In genomic region chr19:19900124-19900523, GRCh38 we compare ENCODE assay signal across 8 cellular contexts. TPM values are rescaled to one million over a fixed set of nuclear protein-coding genes. Genes with fewer than 3 reads are reported as not detected.
DNase-seq lines count a peak whose midpoint lies in the region; ATAC-seq and TF ChIP-seq lines count a peak whose summit lies in the region.

No MANE protein-coding gene starts in this region.

- H3K36me3 Mint-ChIP-seq in activated B cell treated with CpG ODN at 0.5 μM for 24 hours (ENCODE audit: low read depth) = peaks cover 20% of the 10 kb centered on the region
- peaks cover 40% of the 10 kb centered on the region for H3K36me3 Mint-ChIP-seq in glutamatergic neuron (ENCODE audit: unreplicated experiment)

- peak overlapping the region; percentile 90 for H3K4me2 ChIP-seq in skeletal muscle satellite cell (ENCODE audit: low read length)

- POLR2A ChIA-PET in activated B cell treated with CpG ODN at 0.5 μM for 24 hours (lab: Charles Lee) = interaction anchor here (0.6 to 3.7 kb wide), 19 partner anchors 12 to 1123 kb away, joined by 3 to 48 read pairs (median 5); partner anchors contain the start of genes ATP13A1, GATAD2A, LPAR2 and ZNF101

- intact Hi-C loops in activated B cell treated with CpG ODN at 0.5 μM for 24 hours (cut with micrococcal nuclease) = loop anchor here (1.0 to 2.0 kb wide), 6 partner anchors 34 to 281 kb away; partner anchors contain the start of genes PBX4, ZNF101, ZNF14 and ZNF506

- no peak for TF ChIP-seq CTCF in activated B cell treated with CpG ODN at 0.5 μM for 24 hours (IDR thresholded peaks at IDR 0.05)
- no peak for TF ChIP-seq CTCF in glutamatergic neuron (IDR thresholded peaks at IDR 0.05; ENCODE audit: partially characterized antibody, unreplicated experiment)

- no peaks in the 10 kb centered on the region for H3K27me3 ChIP-seq in skeletal muscle satellite cell (ENCODE audit: control insufficient read depth, insufficient read depth, low read length)

- CTCF ChIA-PET in activated B cell treated with CpG ODN at 0.5 μM for 24 hours (lab: Charles Lee) = no interaction called here

- peaks cover 23% of the 10 kb centered on the region for H3K9me3 ChIP-seq in skeletal muscle satellite cell (replicated peaks; ENCODE audit: low read length)

- H3K4me1 Mint-ChIP-seq in activated B cell treated with CpG ODN at 0.5 μM for 24 hours (peaks cover 28% of the 10 kb centered on the region), glutamatergic neuron (ENCODE audit: low read depth, unreplicated experiment) (peaks cover 25% of the 10 kb centered on the region)

- H3K9me3 Mint-ChIP-seq in activated B cell treated with CpG ODN at 0.5 μM for 24 hours (peaks cover 17% of the 10 kb centered on the region), glutamatergic neuron (ENCODE audit: unreplicated experiment) (peaks cover 41% of the 10 kb centered on the region)

- peak; percentile 79 for DNase-seq in DMS79 treated with DMSO at 0.1 percent for 48 hours (lab: John Stamatoyannopoulos, UW)
- DNase-seq in HS-27A (ENCODE audit: low read depth) = peak; percentile 4
- no peak for DNase-seq in activated B cell treated with CpG ODN at 0.5 μM for 24 hours
- DNase-seq in glutamatergic neuron = no peak
- no peak for DNase-seq in HuH-7 (ENCODE audit: low spot score)

- no peaks in the 10 kb centered on the region for H3K36me3 ChIP-seq in skeletal muscle satellite cell (ENCODE audit: insufficient read depth, low read length)

- H3K4me3 ChIP-seq in skeletal muscle satellite cell (ENCODE audit: low read length) = peak overlapping the region; percentile 90

- H3K4me3 Mint-ChIP-seq in activated B cell treated with CpG ODN at 0.5 μM for 24 hours = peak overlapping the region; percentile 98
- peak overlapping the region; percentile 98 for H3K4me3 Mint-ChIP-seq in glutamatergic neuron (ENCODE audit: unreplicated experiment)

- H3K4me1 ChIP-seq in skeletal muscle satellite cell (ENCODE audit: control insufficient read depth, insufficient read depth, low read length) = no peaks in the 10 kb centered on the region

- H3K27me3 Mint-ChIP-seq in activated B cell treated with CpG ODN at 0.5 μM for 24 hours (no peaks in the 10 kb centered on the region), glutamatergic neuron (ENCODE audit: unreplicated experiment) (peaks cover 19% of the 10 kb centered on the region)

- peak overlapping the region; percentile 72 for H3K9ac ChIP-seq in skeletal muscle satellite cell (ENCODE audit: low read depth, low read length)

- no peak for ATAC-seq in activated B cell treated with CpG ODN at 0.5 μM for 24 hours (ENCODE audit: low read depth)
- no peak for ATAC-seq in HG03571 (IDR thresholded peaks at IDR 0.05; ENCODE audit: unreplicated experiment)
- ATAC-seq in HG02623 (IDR thresholded peaks at IDR 0.05; ENCODE audit: unreplicated experiment) = no peak

- H3K27ac Mint-ChIP-seq in activated B cell treated with CpG ODN at 0.5 μM for 24 hours = peak overlapping the region; percentile 91
- peak overlapping the region; percentile 100 for H3K27ac Mint-ChIP-seq in glutamatergic neuron (ENCODE audit: unreplicated experiment)

RNA-seq across cellular contexts. Expression of gene ZNF93, which starts 0.6 kb away (rescaled TPM):
- total RNA-seq in activated B cell treated with CpG ODN at 0.5 μM for 24 hours (13.5 and 14.9 TPM in 2 replicates), glutamatergic neuron (ENCODE audit: unreplicated experiment) (50.1 TPM)
- 4.6 and 6.6 TPM in 2 replicates for total RNA-seq in skeletal muscle satellite cell (2012; rRNA removed)

RNA-seq across cellular contexts. Expression of gene ZNF253, which starts 34.4 kb away (rescaled TPM):
- 24.7 and 26.3 TPM in 2 replicates for total RNA-seq in activated B cell treated with CpG ODN at 0.5 μM for 24 hours
- 56.0 TPM for total RNA-seq in glutamatergic neuron (ENCODE audit: unreplicated experiment)
- 2.2 and 3.3 TPM in 2 replicates for total RNA-seq in skeletal muscle satellite cell (2012; rRNA removed)

Comparison
In these comparisons a context has a peak if more than half of its experiments do, and no peak if none do; other contexts are left out.
1. DNase-seq: peak in DMS79 treated with DMSO at 0.1 percent for 48 hours (single experiment) and HS-27A (single experiment); none in activated B cell treated with CpG ODN at 0.5 μM for 24 hours (single experiment), glutamatergic neuron (single experiment) and HuH-7 (single experiment).